Comparison of ENCODE assay signal across 8 cellular contexts in genomic region chr17:50638851-50639767, GRCh38. TPM values are rescaled to one million over a fixed set of nuclear protein-coding genes. Genes with fewer than 3 reads are reported as not detected.
A peak's percentile ranks its signal among the peaks of the same experiment; 100 is the strongest.
DNase-seq lines count a peak whose midpoint lies in the region; ATAC-seq and TF ChIP-seq lines count a peak whose summit lies in the region.

No MANE protein-coding gene starts in this region.

- no peak overlapping the region for H2AK5ac ChIP-seq in neuronal stem cell (ENCODE audit: low read depth, low read length)

- TF ChIP-seq CTCF in PC-9 (conservative IDR thresholded peaks at IDR 0.05), result no peak
- TF ChIP-seq CTCF in fibroblast of lung (conservative IDR thresholded peaks at IDR 0.05 in 1 of 2, IDR thresholded peaks at IDR 0.05 in 1 of 2; ENCODE audit: low read depth in 1 of 2, low read length in 2 of 2), result no peak
- no peak for TF ChIP-seq CTCF in osteoblast (IDR thresholded peaks at IDR 0.05; ENCODE audit: extremely low read depth, low read depth, low read length)
- TF ChIP-seq CTCF in OCI-LY7 (conservative IDR thresholded peaks at IDR 0.05; ENCODE audit: low read length), result no peak

- H3K9me2 ChIP-seq in PC-9 (ENCODE audit: insufficient read depth), result no peaks in the 10 kb centered on the region
- no peaks in the 10 kb centered on the region for H3K9me2 ChIP-seq in OCI-LY7 (ENCODE audit: insufficient read depth, low read length)

- no peak overlapping the region for H3K14ac ChIP-seq in neuronal stem cell (ENCODE audit: low read length)

- H3K4me1 Mint-ChIP-seq in activated CD4-positive, alpha-beta T cell treated with anti-CD3 and anti-CD28 coated beads for 36 hours, result no peaks in the 10 kb centered on the region

- H3K9me3 ChIP-seq in PC-9 (ENCODE audit: insufficient read depth, low read depth) (no peaks in the 10 kb centered on the region), fibroblast of lung (ENCODE audit: control insufficient read depth, insufficient read depth, low read depth, low read length) (no peaks in the 10 kb centered on the region), osteoblast (ENCODE audit: low read depth, low read length) (no peaks in the 10 kb centered on the region), OCI-LY7 (ENCODE audit: low read length) (no peaks in the 10 kb centered on the region), neuronal stem cell (replicated peaks in 1 of 2; ENCODE audit: control insufficient read depth in 2 of 2, insufficient read depth in 1 of 2, low read depth in 1 of 2, low read length in 2 of 2) (no peaks in the 10 kb centered on the region)

- peak overlapping the region; percentile 96 for H3K4me2 ChIP-seq in PC-9
- peak overlapping the region; percentile 90 for H3K4me2 ChIP-seq in fibroblast of lung (ENCODE audit: extremely low read depth, insufficient read depth, low read length)
- H3K4me2 ChIP-seq in osteoblast (ENCODE audit: insufficient read depth, low read length), result peak overlapping the region; percentile 59
- H3K4me2 ChIP-seq in OCI-LY7 (ENCODE audit: low read length), result no peak overlapping the region
- H3K4me2 ChIP-seq in neuronal stem cell (ENCODE audit: insufficient read depth, low read length, poor library complexity, severe bottlenecking), result no peak overlapping the region

- H3K36me3 Mint-ChIP-seq in activated CD4-positive, alpha-beta T cell treated with anti-CD3 and anti-CD28 coated beads for 36 hours (ENCODE audit: low read depth), result no peaks in the 10 kb centered on the region

- H3K27me3 ChIP-seq in PC-9 (ENCODE audit: insufficient read depth, low read depth) (no peaks in the 10 kb centered on the region), fibroblast of lung (ENCODE audit: control insufficient read depth, insufficient read depth, low read length) (no peaks in the 10 kb centered on the region), osteoblast (ENCODE audit: insufficient read depth, low read length) (no peaks in the 10 kb centered on the region), neuronal stem cell (ENCODE audit: control insufficient read depth in 3 of 3, insufficient read depth in 3 of 3, low read depth in 1 of 3, low read length in 3 of 3) (peaks cover 10 to 74% (median 28%) of the 10 kb centered on the region in 3 experiments)

- H3K27me3 Mint-ChIP-seq in activated CD4-positive, alpha-beta T cell treated with anti-CD3 and anti-CD28 coated beads for 36 hours, result peaks cover 27% of the 10 kb centered on the region

- POLR2A ChIA-PET in PC-9 (lab: Charles Lee; ENCODE audit: unreplicated experiment), result interaction anchor here (0.5 to 2.4 kb wide), 7 partner anchors 22 to 82 kb away, joined by 4 to 22 read pairs (median 5); partner anchors contain the start of gene LUC7L3
- POLR2A ChIA-PET in activated CD4-positive, alpha-beta T cell treated with anti-CD3 and anti-CD28 coated beads for 36 hours (lab: Charles Lee), result no interaction called here
- POLR2A ChIA-PET in OCI-LY7 (lab: Charles Lee), result interaction anchor here (0.5 kb wide), 1 partner anchor 109 kb away, joined by 4 read pairs; no protein-coding TSS in a partner anchor

- no peak overlapping the region for H3K23ac ChIP-seq in neuronal stem cell (ENCODE audit: low read depth, low read length, poor library complexity)

- no peaks in the 10 kb centered on the region for H4K20me1 ChIP-seq in PC-9 (ENCODE audit: insufficient read depth)
- no peaks in the 10 kb centered on the region for H4K20me1 ChIP-seq in fibroblast of lung (ENCODE audit: control insufficient read depth, extremely low read depth, insufficient read depth, low read length)
- H4K20me1 ChIP-seq in osteoblast (ENCODE audit: insufficient read depth, low read length), result no peaks in the 10 kb centered on the region
- no peaks in the 10 kb centered on the region for H4K20me1 ChIP-seq in OCI-LY7 (ENCODE audit: insufficient read depth, low read length)

- H3K36me3 ChIP-seq in PC-9 (ENCODE audit: low read depth), result peaks cover 57% of the 10 kb centered on the region
- H3K36me3 ChIP-seq in fibroblast of lung (ENCODE audit: control insufficient read depth, insufficient read depth, low read length), result no peaks in the 10 kb centered on the region
- peaks cover 2% of the 10 kb centered on the region for H3K36me3 ChIP-seq in osteoblast (ENCODE audit: insufficient read depth, low read length)
- no peaks in the 10 kb centered on the region for H3K36me3 ChIP-seq in OCI-LY7 (ENCODE audit: insufficient read depth, low read length)
- H3K36me3 ChIP-seq in neuronal stem cell (replicated peaks in 1 of 2; ENCODE audit: control insufficient read depth in 2 of 2, insufficient read depth in 2 of 2, low read length in 2 of 2), result no peaks in the 10 kb centered on the region

- H3K79me2 ChIP-seq in PC-9 (ENCODE audit: low read depth) (peaks cover 87% of the 10 kb centered on the region), fibroblast of lung (ENCODE audit: control insufficient read depth, insufficient read depth, low read length) (no peaks in the 10 kb centered on the region), osteoblast (ENCODE audit: insufficient read depth, low read length) (peaks cover 10% of the 10 kb centered on the region), OCI-LY7 (ENCODE audit: insufficient read depth, low read depth, low read length) (no peaks in the 10 kb centered on the region)

- H3K79me1 ChIP-seq in neuronal stem cell (ENCODE audit: low read depth, low read length), result no peaks in the 10 kb centered on the region

- H3K27ac ChIP-seq in PC-9 (peak overlapping the region; percentile 91), fibroblast of lung (ENCODE audit: insufficient read depth, low read length) (peak overlapping the region; percentile 83), osteoblast (ENCODE audit: low read depth, low read length) (peak overlapping the region; percentile 73), OCI-LY7 (ENCODE audit: low read depth, low read length, poor library complexity, severe bottlenecking) (no peak overlapping the region), neuronal stem cell (replicated peaks; ENCODE audit: low read length) (no peak overlapping the region)

- BruUV-seq in PC-9 (replicated peaks; lab: Mats Ljungman, UMichigan) (no TSS peak), OCI-LY7 (replicated peaks; lab: Mats Ljungman, UMichigan) (no TSS peak)

- no peak overlapping the region for H3K18ac ChIP-seq in neuronal stem cell (ENCODE audit: low read length)

- no peak overlapping the region for H3K4me3 Mint-ChIP-seq in activated CD4-positive, alpha-beta T cell treated with anti-CD3 and anti-CD28 coated beads for 36 hours

- no peak overlapping the region for H2BK5ac ChIP-seq in neuronal stem cell (ENCODE audit: low read length)

- no peak overlapping the region for H3K27ac Mint-ChIP-seq in activated CD4-positive, alpha-beta T cell treated with anti-CD3 and anti-CD28 coated beads for 36 hours

- ATAC-seq in activated CD4-positive, alpha-beta T cell treated with anti-CD3 and anti-CD28 coated beads for 36 hours, result no peak

- no peak overlapping the region for H4K8ac ChIP-seq in neuronal stem cell (ENCODE audit: low read depth, low read length)

- H3K9ac ChIP-seq in fibroblast of lung (ENCODE audit: insufficient read depth, low read length) (no peak overlapping the region), neuronal stem cell (ENCODE audit: low read depth, low read length, poor library complexity) (no peak overlapping the region)

- DNase-seq in DMS153 treated with DMSO at 0.1 percent for 48 hours (lab: John Stamatoyannopoulos, UW; ENCODE audit: unreplicated experiment) (peak; percentile 78), PC-9 (peak; percentile 97 to 100), fibroblast of lung (ENCODE audit: low read depth in 2 of 2) (peak; percentile 95 to 98), osteoblast (ENCODE audit: insufficient read length, low spot score, missing footprints) (peak; percentile 98), OCI-LY7 (ENCODE audit: low spot score) (no peak), cortex of kidney (lab: John Stamatoyannopoulos, UW) (no peak), neuronal stem cell (ENCODE audit: low spot score) (no peak)
- no peak for DNase-seq in activated CD4-positive, alpha-beta T cell treated with anti-CD3 and anti-CD28 coated beads for 36 hours

- intact Hi-C loops in PC-9 (cut with micrococcal nuclease; ENCODE audit: unreplicated experiment) (loop anchor here (1.0 to 2.0 kb wide), 2 partner anchors 21 to 46 kb away; no protein-coding TSS in a partner anchor), OCI-LY7 (cut with micrococcal nuclease; ENCODE audit: unreplicated experiment) (no loop called here)
- intact Hi-C loops in activated CD4-positive, alpha-beta T cell treated with anti-CD3 and anti-CD28 coated beads for 36 hours (cut with DNase I, micrococcal nuclease), result no loop called here

- no peak overlapping the region for H3K4ac ChIP-seq in neuronal stem cell (ENCODE audit: low read length)

- no peak overlapping the region for H4K91ac ChIP-seq in neuronal stem cell (ENCODE audit: low read depth, low read length, poor library complexity)

- peak overlapping the region; percentile 81; the same call in 1 of the 2 replicates for H3K4me3 ChIP-seq in PC-9
- H3K4me3 ChIP-seq in fibroblast of lung (replicated peaks in 1 of 4; ENCODE audit: control extremely low read depth in 1 of 4, insufficient read depth in 1 of 4, low read depth in 3 of 4, low read length in 4 of 4), result no peak overlapping the region
- peak overlapping the region; percentile 14 for H3K4me3 ChIP-seq in osteoblast (ENCODE audit: insufficient read depth, low read length)
- no peak overlapping the region for H3K4me3 ChIP-seq in OCI-LY7 (ENCODE audit: low read depth, low read length, poor library complexity, severe bottlenecking)
- no peak overlapping the region for H3K4me3 ChIP-seq in neuronal stem cell (ENCODE audit: low read length in 2 of 2)

- H3F3A ChIP-seq in PC-9 (ENCODE audit: insufficient read depth, low read depth), result peaks cover 71% of the 10 kb centered on the region

- H2BK120ac ChIP-seq in neuronal stem cell (ENCODE audit: low read depth, low read length), result no peak overlapping the region

- CTCF ChIA-PET in PC-9 (lab: Charles Lee), result interaction anchor here (0.5 to 4.7 kb wide), 6 partner anchors 11 to 167 kb away, joined by 3 to 33 read pairs (median 3); no protein-coding TSS in a partner anchor
- CTCF ChIA-PET in activated CD4-positive, alpha-beta T cell treated with anti-CD3 and anti-CD28 coated beads for 36 hours (lab: Charles Lee), result interaction anchor here (0.7 to 4.6 kb wide), 7 partner anchors 8 to 227 kb away, joined by 3 to 31 read pairs (median 4); no protein-coding TSS in a partner anchor
- CTCF ChIA-PET in OCI-LY7 (lab: Charles Lee; ENCODE audit: unreplicated experiment), result no interaction called here

- no CpG with 5 or more reads among the region's 10 CpGs for WGBS in neuronal stem cell (ENCODE audit: extremely low coverage in 2 of 2, insufficient read length in 2 of 2, insufficient replicate concordance in 1 of 2), 2 donors

- no peaks in the 10 kb centered on the region for H3K9me3 Mint-ChIP-seq in activated CD4-positive, alpha-beta T cell treated with anti-CD3 and anti-CD28 coated beads for 36 hours (ENCODE audit: low read depth)

- H2BK15ac ChIP-seq in neuronal stem cell (ENCODE audit: low read length), result no peak overlapping the region

- H3K4me1 ChIP-seq in PC-9 (replicated peaks; ENCODE audit: insufficient read depth) (peaks cover 78% of the 10 kb centered on the region), fibroblast of lung (ENCODE audit: control insufficient read depth, extremely low read depth, insufficient read depth, low read length) (peaks cover 32% of the 10 kb centered on the region), osteoblast (ENCODE audit: insufficient read depth, low read length) (peaks cover 71% of the 10 kb centered on the region), OCI-LY7 (ENCODE audit: insufficient read depth, low read length, poor library complexity, severe bottlenecking) (peaks cover 9% of the 10 kb centered on the region), neuronal stem cell (ENCODE audit: control insufficient read depth in 2 of 2, insufficient read depth in 1 of 2, low read depth in 1 of 2, low read length in 2 of 2) (peaks cover 6 to 12% of the 10 kb centered on the region in 2 donors)

- no peak overlapping the region for H2BK12ac ChIP-seq in neuronal stem cell (ENCODE audit: low read length)

- no peak overlapping the region for H2AFZ ChIP-seq in PC-9
- no peak overlapping the region for H2AFZ ChIP-seq in fibroblast of lung (ENCODE audit: low read length)
- no peak overlapping the region for H2AFZ ChIP-seq in osteoblast (ENCODE audit: low read length)
- no peak overlapping the region for H2AFZ ChIP-seq in OCI-LY7 (ENCODE audit: low read length)
- H2AFZ ChIP-seq in neuronal stem cell (ENCODE audit: low read length), result no peak overlapping the region

RNA-seq across cellular contexts. Expression of gene ABCC3, which starts 4.4 kb away (rescaled TPM):
- total RNA-seq in PC-9 (2021) (221 and 273 TPM in 2 replicates), fibroblast of lung (20.0 and 34.8 TPM in 2 replicates), osteoblast (12.4 and 28.6 TPM in 2 replicates), OCI-LY7 (2022) (not detected in 2 replicates)
- 11.5 and 11.9 TPM in 2 replicates for polyA plus RNA-seq in fibroblast of lung
- 13.8 and 14.8 TPM in 2 replicates for polyA plus RNA-seq in fibroblast of lung (2012)
- polyA minus RNA-seq in fibroblast of lung (ENCODE audit: low replicate concordance), result 35.8 and 62.2 TPM in 2 replicates
- not detected for total RNA-seq in activated CD4-positive, alpha-beta T cell treated with anti-CD3 and anti-CD28 coated beads for 36 hours
- total RNA-seq in OCI-LY7 (2014; rRNA removed; shearing (Covaris generic)), result not detected in 2 replicates
- 0.26 TPM for polyA plus RNA-seq in neuronal stem cell (2013, experiment 1 of 2)
- polyA plus RNA-seq in neuronal stem cell (2013, experiment 2 of 2), result 0.22 TPM

Comparison
In these comparisons a context has a peak if more than half of its experiments do, and no peak if none do; other contexts are left out.
1. DNase-seq: peak in DMS153 treated with DMSO at 0.1 percent for 48 hours (single experiment), PC-9 (2 of 2), fibroblast of lung (2 of 2) and osteoblast (single experiment); none in activated CD4-positive, alpha-beta T cell treated with anti-CD3 and anti-CD28 coated beads for 36 hours (single experiment), OCI-LY7 (single experiment), cortex of kidney (single experiment) and neuronal stem cell (single experiment).
2. H3K27ac ChIP-seq: peak in PC-9 (single experiment), fibroblast of lung (single experiment) and osteoblast (single experiment); none in OCI-LY7 (single experiment) and neuronal stem cell (single experiment).
3. H3K4me2 ChIP-seq: peak in PC-9 (single experiment), fibroblast of lung (single experiment) and osteoblast (single experiment); none in OCI-LY7 (single experiment) and neuronal stem cell (single experiment).
4. H3K4me3 ChIP-seq: peak in PC-9 (single experiment) and osteoblast (single experiment); none in fibroblast of lung (0 of 4), OCI-LY7 (single experiment) and neuronal stem cell (0 of 2).
5. RNA of gene ABCC3, which starts 4.4 kb away (total RNA-seq): 221 to 273 TPM in PC-9, 20.0 to 34.8 TPM in fibroblast of lung and 12.4 to 28.6 TPM in osteoblast; not detected in OCI-LY7 and not detected in activated CD4-positive, alpha-beta T cell treated with anti-CD3 and anti-CD28 coated beads for 36 hours; every median in the first group is over 10 times any median in the second.